In genomic region chr11:14270690-14271542, GRCh38 we compare ENCODE assay signal across 10 cellular contexts.
A peak's percentile ranks its signal among the peaks of the same experiment; 100 is the strongest.
DNase-seq lines count a peak whose midpoint lies in the region; ATAC-seq, FAIRE-seq and TF ChIP-seq lines count a peak whose summit lies in the region.
"Had no signal": no experiment of that assay in that cellular context is flagged by ENCODE, and none has a peak within 500 bp of the region (broad histone marks: within the 10 kb centered on the region; RNA-seq: fewer than 3 reads in every experiment).

No MANE protein-coding gene starts in this region.

- no peak for FAIRE-seq in kidney (lab: Jason Lieb, UNC)

- H3K36me3 ChIP-seq in kidney (ENCODE audit: control insufficient read depth in 1 of 2, insufficient read depth in 2 of 2, low read length in 2 of 2) (no peaks in the 10 kb centered on the region), vagina (no peaks in the 10 kb centered on the region)
- H3K36me3 ChIP-seq: cardiac muscle cell had no signal

- no peaks in the 10 kb centered on the region for H3K4me1 ChIP-seq in kidney (ENCODE audit: control insufficient read depth in 1 of 2, insufficient read depth in 1 of 2, low read depth in 1 of 2, low read length in 2 of 2)
- no peaks in the 10 kb centered on the region for H3K4me1 ChIP-seq in vagina

- peak; percentile 7 for DNase-seq in activated T-cell treated with anti-CD3 and anti-CD28 coated beads for 24 hours (ENCODE audit: low read depth)
- no peak for DNase-seq in activated T-cell treated with anti-CD3 and anti-CD28 coated beads for 4 hours
- DNase-seq in UCSD-AML1 (lab: John Stamatoyannopoulos, UW; ENCODE audit: unreplicated experiment): peak; percentile 51
- DNase-seq in stimulated activated naive CD8-positive, alpha-beta T cell treated with anti-CD3 and anti-CD28 coated beads, Interleukin-15, amount 100 ng/mL, for 72 hours: peak in 1 of 2 donors; percentile 33
- DNase-seq in kidney: no peak
- DNase-seq in NCI-H748 (lab: John Stamatoyannopoulos, UW; ENCODE audit: unreplicated experiment): no peak
- no peak for DNase-seq in vagina (ENCODE audit: extremely low spot score in 2 of 2)
- DNase-seq: NCI-H510A had no signal

- H3K27ac Mint-ChIP-seq in stimulated activated naive CD8-positive, alpha-beta T cell treated with anti-CD3 and anti-CD28 coated beads, Interleukin-15, amount 100 ng/mL, for 72 hours: peak overlapping the region in 1 of 2 donors; percentile 42

- H3K27me3 Mint-ChIP-seq in stimulated activated naive CD8-positive, alpha-beta T cell treated with anti-CD3 and anti-CD28 coated beads, Interleukin-15, amount 100 ng/mL, for 72 hours: no peaks in the 10 kb centered on the region

- intact Hi-C loops in kidney (cut with DNase I): no loop called here
- intact Hi-C loops in vagina (cut with DNase I): no loop called here

- peaks cover 28% of the 10 kb centered on the region for H3K4me1 Mint-ChIP-seq in stimulated activated naive CD8-positive, alpha-beta T cell treated with anti-CD3 and anti-CD28 coated beads, Interleukin-15, amount 100 ng/mL, for 72 hours

- no peak for TF ChIP-seq POLR2A in vagina (IDR thresholded peaks at IDR 0.05)

- no peak overlapping the region for H3K4me3 ChIP-seq in kidney (ENCODE audit: low read length in 2 of 2)
- no peak overlapping the region for H3K4me3 ChIP-seq in vagina
- H3K4me3 ChIP-seq: cardiac muscle cell had no signal

- no peaks in the 10 kb centered on the region for H3K27me3 ChIP-seq in vagina
- H3K27me3 ChIP-seq: cardiac muscle cell had no signal

- peak; percentile 37 for ATAC-seq in HG03060 (IDR thresholded peaks at IDR 0.05; ENCODE audit: low read depth, unreplicated experiment)
- ATAC-seq in stimulated activated naive CD8-positive, alpha-beta T cell treated with anti-CD3 and anti-CD28 coated beads, Interleukin-15, amount 100 ng/mL, for 72 hours: peak; percentile 96

- H3K9ac ChIP-seq in kidney (ENCODE audit: low read length in 2 of 2): no peak overlapping the region

- no peaks in the 10 kb centered on the region for H3K9me3 ChIP-seq in kidney (ENCODE audit: control insufficient read depth in 1 of 2, low read length in 2 of 2)
- H3K9me3 ChIP-seq in vagina: no peaks in the 10 kb centered on the region

- H3K4me3 Mint-ChIP-seq in stimulated activated naive CD8-positive, alpha-beta T cell treated with anti-CD3 and anti-CD28 coated beads, Interleukin-15, amount 100 ng/mL, for 72 hours: peak overlapping the region; percentile 38 to 65

- H3K9me3 Mint-ChIP-seq in stimulated activated naive CD8-positive, alpha-beta T cell treated with anti-CD3 and anti-CD28 coated beads, Interleukin-15, amount 100 ng/mL, for 72 hours: no peaks in the 10 kb centered on the region

- TF ChIP-seq CTCF in kidney (IDR thresholded peaks at IDR 0.05; ENCODE audit: borderline replicate concordance, extremely low read depth, insufficient read depth): no peak
- TF ChIP-seq CTCF in vagina (IDR thresholded peaks at IDR 0.05): no peak

- H3K27ac ChIP-seq in kidney (ENCODE audit: low read depth in 2 of 2, low read length in 2 of 2) (no peak overlapping the region), vagina (no peak overlapping the region)
- H3K27ac ChIP-seq: cardiac muscle cell had no signal

Comparison
In these comparisons a context has a peak if more than half of its experiments do, and no peak if none do; other contexts are left out.
1. DNase-seq: peak in activated T-cell treated with anti-CD3 and anti-CD28 coated beads for 24 hours (single experiment) and UCSD-AML1 (single experiment); none in activated T-cell treated with anti-CD3 and anti-CD28 coated beads for 4 hours (single experiment), kidney (single experiment), NCI-H748 (single experiment) and vagina (0 of 2).